8 cellular contexts compared by ENCODE assay signal in genomic region chr7:22499888-22500689, GRCh38. TPM values are rescaled to one million over a fixed set of nuclear protein-coding genes. Genes with fewer than 3 reads are reported as not detected.
DNase-seq lines count a peak whose midpoint lies in the region; ATAC-seq, FAIRE-seq and TF ChIP-seq lines count a peak whose summit lies in the region.
"Not testable (repeated sequence)": the region's sequence is repeated elsewhere in the genome, so short reads cannot be mapped to it uniquely, and the experiment has no call there.

STEAP1B (minus strand) TSS chr7:22500188; CDS start chr7:22494855, 5,333 bp downstream.

- peak within 1 kb of the TSS; percentile 84 for H3K4me2 ChIP-seq in A549

- H3K36me3 Mint-ChIP-seq in activated CD4-positive, alpha-beta T cell treated with anti-CD3 and anti-CD28 coated beads, Interleukin-2, amount 10 ng/mL, durations not matched to agents 24 days and 14 days (ENCODE audit: low read depth) = not testable (repeated sequence)

- H3K4me3 Mint-ChIP-seq in activated CD4-positive, alpha-beta T cell treated with anti-CD3 and anti-CD28 coated beads, Interleukin-2, amount 10 ng/mL, durations not matched to agents 24 days and 14 days = peak within 1 kb of the TSS; percentile 51

- DNase-seq in A549 (ENCODE audit: low read depth in 1 of 2, low spot score in 1 of 2) (peak; percentile 58 to 90), NCI-H2171 (lab: John Stamatoyannopoulos, UW) (peak; percentile 83), cerebellum (ENCODE audit: low spot score) (peak; percentile 54), islet precursor cell (peak; percentile 94), smooth muscle cell of the brain vasculature (ENCODE audit: low read depth, low spot score) (peak; percentile 88)
- DNase-seq in activated CD4-positive, alpha-beta T cell treated with anti-CD3 and anti-CD28 coated beads, Interleukin-2, amount 10 ng/mL, durations not matched to agents 24 days and 14 days = peak; percentile 96

- not testable (repeated sequence) for H3K4me1 ChIP-seq in A549

- not testable (repeated sequence) for TF ChIP-seq EP300 in A549 (IDR thresholded peaks at IDR 0.05)

- POLR2A ChIA-PET in A549 (lab: Yijun Ruan, JAX) = not testable (repeated sequence)

- H3K9me3 Mint-ChIP-seq in activated CD4-positive, alpha-beta T cell treated with anti-CD3 and anti-CD28 coated beads, Interleukin-2, amount 10 ng/mL, durations not matched to agents 24 days and 14 days = not testable (repeated sequence)

- TF ChIP-seq POLR2A in A549 (IDR thresholded peaks at IDR 0.05; ENCODE audit: low read length) = not testable (repeated sequence)

- peak; percentile 95 to 99 for ATAC-seq in A549
- peak; percentile 93 for ATAC-seq in GM18867 (IDR thresholded peaks at IDR 0.05; ENCODE audit: unreplicated experiment)
- ATAC-seq in HG03045 (IDR thresholded peaks at IDR 0.05; ENCODE audit: unreplicated experiment) = peak; percentile 99

- not testable (repeated sequence) for H3K4me1 Mint-ChIP-seq in activated CD4-positive, alpha-beta T cell treated with anti-CD3 and anti-CD28 coated beads, Interleukin-2, amount 10 ng/mL, durations not matched to agents 24 days and 14 days

- FAIRE-seq in A549 (lab: Jason Lieb, UNC) = not testable (repeated sequence)

- peaks cover 34% of the 10 kb centered on the region for H3K27me3 Mint-ChIP-seq in activated CD4-positive, alpha-beta T cell treated with anti-CD3 and anti-CD28 coated beads, Interleukin-2, amount 10 ng/mL, durations not matched to agents 24 days and 14 days

- H3K4me3 ChIP-seq in A549 = peak within 1 kb of the TSS; percentile 35

- WGBS in A549 (ENCODE audit: missing lambda C conversion rate) = 7% methylated on average over 25 of the region's 55 CpGs

- TF ChIP-seq RAD21 in A549 (conservative IDR thresholded peaks at IDR 0.05 in 1 of 2, IDR thresholded peaks at IDR 0.05 in 1 of 2) = peak; percentile 13 to 44; a peak in 2 of 5 replicates

- CTCF ChIA-PET in A549 (lab: Yijun Ruan, JAX) = interaction anchor here (0.6 to 3.1 kb wide), 9 partner anchors 39 to 586 kb away, joined by 3 to 30 read pairs (median 4); no protein-coding TSS in a partner anchor

- intact Hi-C loops in activated CD4-positive, alpha-beta T cell treated with anti-CD3 and anti-CD28 coated beads, Interleukin-2, amount 10 ng/mL, durations not matched to agents 24 days and 14 days (cut with micrococcal nuclease) = loop anchor here (1.0 to 2.0 kb wide), 2 partner anchors 390 to 397 kb away; no protein-coding TSS in a partner anchor

- not testable (repeated sequence) for H3K9me3 ChIP-seq in A549

- peak within 1 kb of the TSS in 1 of 2 experiments; percentile 70; a peak in 1 of 6 replicates for H3K27ac ChIP-seq in A549

- TF ChIP-seq CTCF in A549 (IDR thresholded peaks at IDR 0.05) = peak; percentile 72

- not testable (repeated sequence) for H3K27ac Mint-ChIP-seq in activated CD4-positive, alpha-beta T cell treated with anti-CD3 and anti-CD28 coated beads, Interleukin-2, amount 10 ng/mL, durations not matched to agents 24 days and 14 days

TF ChIP-seq in A549, 52 proteins besides CTCF, POLR2A, EP300 and RAD21:
- peak; percentile 98 for TF ChIP-seq MAX (IDR thresholded peaks at IDR 0.05)
- TF ChIP-seq SMC3 (IDR thresholded peaks at IDR 0.05) = peak; percentile 51; the same call in 2 of the 3 replicates
- TF ChIP-seq RNF2 (IDR thresholded peaks at IDR 0.05; ENCODE audit: borderline replicate concordance, low read depth) = 0 out of 2 replicates have a peak, but pooled peaks have one; percentile 36
- TF ChIP-seq E2F6 (IDR thresholded peaks at IDR 0.05; ENCODE audit: borderline replicate concordance, low read depth) = peak; percentile 97

RNA-seq across cellular contexts. Expression of gene STEAP1B, which starts in this region (rescaled TPM):
- polyA plus RNA-seq in A549 (2011; rRNA removed) = 0.08 and 0.09 TPM in 2 replicates
- 0.04 and 0.05 TPM in 2 replicates for polyA plus RNA-seq in A549 (2012; cell fraction: cytosol; rRNA removed)
- 0.07 TPM in 1 of 2 replicates, not detected in the other for polyA plus RNA-seq in A549 (2012; cell fraction: nucleus; rRNA removed)
- polyA plus RNA-seq in A549 (2017; fragmentation: RNase III; extraction: RNeasy Plus Mini Kit Qiagen cat#74134 plus additional on column Dnase treatment) = 0.22 to 0.26 TPM in 2 of 3 replicates, not detected in the other
- 0.44 TPM in 1 of 2 replicates, not detected in the other for polyA minus RNA-seq in A549 (2011; rRNA and poly(A)+ RNA removed)
- 0.21 TPM in 1 of 2 replicates, not detected in the other for total RNA-seq in activated CD4-positive, alpha-beta T cell treated with anti-CD3 and anti-CD28 coated beads, Interleukin-2, amount 10 ng/mL, durations not matched to agents 24 days and 14 days
- total RNA-seq in cerebellum = 2.6 TPM

Comparison
In these comparisons a context has a peak if more than half of its experiments do, and no peak if none do; other contexts are left out.
1. Peak in DNase-seq, ATAC-seq, H3K4me3 ChIP-seq and H3K4me2 ChIP-seq in A549; RNA of the gene not detected or under 1 TPM.
2. Peak in DNase-seq in activated CD4-positive, alpha-beta T cell treated with anti-CD3 and anti-CD28 coated beads, Interleukin-2, amount 10 ng/mL, durations not matched to agents 24 days and 14 days; RNA of the gene not detected or under 1 TPM.